Comparison of ENCODE assay signal across 2 cellular contexts in the genomic region with DNA sequence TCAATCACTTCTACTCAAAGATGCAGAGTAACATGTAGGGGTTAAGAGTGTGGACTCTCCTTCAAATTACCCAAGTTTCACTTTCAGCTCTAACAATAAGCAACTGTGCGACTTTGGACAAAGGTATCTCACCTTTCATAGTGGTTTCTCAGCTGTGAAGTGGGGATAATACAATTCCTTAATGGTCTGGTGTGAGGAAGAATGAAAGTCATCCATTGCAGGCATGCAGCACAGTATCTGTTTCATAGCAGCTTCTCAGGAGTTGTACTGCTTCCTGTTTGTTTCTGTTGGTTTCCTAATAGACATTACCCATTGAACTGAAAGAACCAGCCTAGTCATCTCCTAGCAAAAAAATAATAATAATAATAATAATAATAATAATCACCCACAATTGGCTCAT.
A peak's percentile ranks its signal among the peaks of the same experiment; 100 is the strongest.
TF ChIP-seq lines count a peak whose summit lies in the region.

No MANE protein-coding gene starts in this region.

TF ChIP-seq in GM12878, 131 proteins besides CTCF, POLR2A, EP300 and RAD21 (continued from another document):
- TF ChIP-seq, protein P1, sequence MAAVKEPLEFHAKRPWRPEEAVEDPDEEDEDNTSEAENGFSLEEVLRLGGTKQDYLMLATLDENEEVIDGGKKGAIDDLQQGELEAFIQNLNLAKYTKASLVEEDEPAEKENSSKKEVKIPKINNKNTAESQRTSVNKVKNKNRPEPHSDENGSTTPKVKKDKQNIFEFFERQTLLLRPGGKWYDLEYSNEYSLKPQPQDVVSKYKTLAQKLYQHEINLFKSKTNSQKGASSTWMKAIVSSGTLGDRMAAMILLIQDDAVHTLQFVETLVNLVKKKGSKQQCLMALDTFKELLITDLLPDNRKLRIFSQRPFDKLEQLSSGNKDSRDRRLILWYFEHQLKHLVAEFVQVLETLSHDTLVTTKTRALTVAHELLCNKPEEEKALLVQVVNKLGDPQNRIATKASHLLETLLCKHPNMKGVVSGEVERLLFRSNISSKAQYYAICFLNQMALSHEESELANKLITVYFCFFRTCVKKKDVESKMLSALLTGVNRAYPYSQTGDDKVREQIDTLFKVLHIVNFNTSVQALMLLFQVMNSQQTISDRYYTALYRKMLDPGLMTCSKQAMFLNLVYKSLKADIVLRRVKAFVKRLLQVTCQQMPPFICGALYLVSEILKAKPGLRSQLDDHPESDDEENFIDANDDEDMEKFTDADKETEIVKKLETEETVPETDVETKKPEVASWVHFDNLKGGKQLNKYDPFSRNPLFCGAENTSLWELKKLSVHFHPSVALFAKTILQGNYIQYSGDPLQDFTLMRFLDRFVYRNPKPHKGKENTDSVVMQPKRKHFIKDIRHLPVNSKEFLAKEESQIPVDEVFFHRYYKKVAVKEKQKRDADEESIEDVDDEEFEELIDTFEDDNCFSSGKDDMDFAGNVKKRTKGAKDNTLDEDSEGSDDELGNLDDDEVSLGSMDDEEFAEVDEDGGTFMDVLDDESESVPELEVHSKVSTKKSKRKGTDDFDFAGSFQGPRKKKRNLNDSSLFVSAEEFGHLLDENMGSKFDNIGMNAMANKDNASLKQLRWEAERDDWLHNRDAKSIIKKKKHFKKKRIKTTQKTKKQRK (IDR thresholded peaks at IDR 0.05; ENCODE audit: low read depth, low read length): no peak
- TF ChIP-seq IKZF2 (IDR thresholded peaks at IDR 0.05): 0 out of 4 replicates have a peak, but pooled peaks of 1 of the 2 experiments have one; percentile 10

TF ChIP-seq in WTC11, 78 proteins besides CTCF, POLR2A, EP300 and RAD21 (continued from another document):
- TF ChIP-seq, protein P2, sequence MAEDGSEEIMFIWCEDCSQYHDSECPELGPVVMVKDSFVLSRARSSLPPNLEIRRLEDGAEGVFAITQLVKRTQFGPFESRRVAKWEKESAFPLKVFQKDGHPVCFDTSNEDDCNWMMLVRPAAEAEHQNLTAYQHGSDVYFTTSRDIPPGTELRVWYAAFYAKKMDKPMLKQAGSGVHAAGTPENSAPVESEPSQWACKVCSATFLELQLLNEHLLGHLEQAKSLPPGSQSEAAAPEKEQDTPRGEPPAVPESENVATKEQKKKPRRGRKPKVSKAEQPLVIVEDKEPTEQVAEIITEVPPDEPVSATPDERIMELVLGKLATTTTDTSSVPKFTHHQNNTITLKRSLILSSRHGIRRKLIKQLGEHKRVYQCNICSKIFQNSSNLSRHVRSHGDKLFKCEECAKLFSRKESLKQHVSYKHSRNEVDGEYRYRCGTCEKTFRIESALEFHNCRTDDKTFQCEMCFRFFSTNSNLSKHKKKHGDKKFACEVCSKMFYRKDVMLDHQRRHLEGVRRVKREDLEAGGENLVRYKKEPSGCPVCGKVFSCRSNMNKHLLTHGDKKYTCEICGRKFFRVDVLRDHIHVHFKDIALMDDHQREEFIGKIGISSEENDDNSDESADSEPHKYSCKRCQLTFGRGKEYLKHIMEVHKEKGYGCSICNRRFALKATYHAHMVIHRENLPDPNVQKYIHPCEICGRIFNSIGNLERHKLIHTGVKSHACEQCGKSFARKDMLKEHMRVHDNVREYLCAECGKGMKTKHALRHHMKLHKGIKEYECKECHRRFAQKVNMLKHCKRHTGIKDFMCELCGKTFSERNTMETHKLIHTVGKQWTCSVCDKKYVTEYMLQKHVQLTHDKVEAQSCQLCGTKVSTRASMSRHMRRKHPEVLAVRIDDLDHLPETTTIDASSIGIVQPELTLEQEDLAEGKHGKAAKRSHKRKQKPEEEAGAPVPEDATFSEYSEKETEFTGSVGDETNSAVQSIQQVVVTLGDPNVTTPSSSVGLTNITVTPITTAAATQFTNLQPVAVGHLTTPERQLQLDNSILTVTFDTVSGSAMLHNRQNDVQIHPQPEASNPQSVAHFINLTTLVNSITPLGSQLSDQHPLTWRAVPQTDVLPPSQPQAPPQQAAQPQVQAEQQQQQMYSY (CRISPR knock-in tag; IDR thresholded peaks at IDR 0.05): no peak
- TF ChIP-seq, protein P3, sequence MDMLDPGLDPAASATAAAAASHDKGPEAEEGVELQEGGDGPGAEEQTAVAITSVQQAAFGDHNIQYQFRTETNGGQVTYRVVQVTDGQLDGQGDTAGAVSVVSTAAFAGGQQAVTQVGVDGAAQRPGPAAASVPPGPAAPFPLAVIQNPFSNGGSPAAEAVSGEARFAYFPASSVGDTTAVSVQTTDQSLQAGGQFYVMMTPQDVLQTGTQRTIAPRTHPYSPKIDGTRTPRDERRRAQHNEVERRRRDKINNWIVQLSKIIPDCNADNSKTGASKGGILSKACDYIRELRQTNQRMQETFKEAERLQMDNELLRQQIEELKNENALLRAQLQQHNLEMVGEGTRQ (CRISPR knock-in tag; IDR thresholded peaks at IDR 0.05): no peak
- TF ChIP-seq, protein P4, sequence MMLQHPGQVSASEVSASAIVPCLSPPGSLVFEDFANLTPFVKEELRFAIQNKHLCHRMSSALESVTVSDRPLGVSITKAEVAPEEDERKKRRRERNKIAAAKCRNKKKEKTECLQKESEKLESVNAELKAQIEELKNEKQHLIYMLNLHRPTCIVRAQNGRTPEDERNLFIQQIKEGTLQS (CRISPR knock-in tag; conservative IDR thresholded peaks at IDR 0.05): no peak
- TF ChIP-seq SOX15 (CRISPR knock-in tag; IDR thresholded peaks at IDR 0.05) (no peak), ZNF317 (CRISPR knock-in tag; IDR thresholded peaks at IDR 0.05; ENCODE audit: borderline replicate concordance, low read depth) (no peak)
- TF ChIP-seq, protein P5, sequence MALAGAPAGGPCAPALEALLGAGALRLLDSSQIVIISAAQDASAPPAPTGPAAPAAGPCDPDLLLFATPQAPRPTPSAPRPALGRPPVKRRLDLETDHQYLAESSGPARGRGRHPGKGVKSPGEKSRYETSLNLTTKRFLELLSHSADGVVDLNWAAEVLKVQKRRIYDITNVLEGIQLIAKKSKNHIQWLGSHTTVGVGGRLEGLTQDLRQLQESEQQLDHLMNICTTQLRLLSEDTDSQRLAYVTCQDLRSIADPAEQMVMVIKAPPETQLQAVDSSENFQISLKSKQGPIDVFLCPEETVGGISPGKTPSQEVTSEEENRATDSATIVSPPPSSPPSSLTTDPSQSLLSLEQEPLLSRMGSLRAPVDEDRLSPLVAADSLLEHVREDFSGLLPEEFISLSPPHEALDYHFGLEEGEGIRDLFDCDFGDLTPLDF (CRISPR knock-in tag; IDR thresholded peaks at IDR 0.05): no peak
